In the genomic region with DNA sequence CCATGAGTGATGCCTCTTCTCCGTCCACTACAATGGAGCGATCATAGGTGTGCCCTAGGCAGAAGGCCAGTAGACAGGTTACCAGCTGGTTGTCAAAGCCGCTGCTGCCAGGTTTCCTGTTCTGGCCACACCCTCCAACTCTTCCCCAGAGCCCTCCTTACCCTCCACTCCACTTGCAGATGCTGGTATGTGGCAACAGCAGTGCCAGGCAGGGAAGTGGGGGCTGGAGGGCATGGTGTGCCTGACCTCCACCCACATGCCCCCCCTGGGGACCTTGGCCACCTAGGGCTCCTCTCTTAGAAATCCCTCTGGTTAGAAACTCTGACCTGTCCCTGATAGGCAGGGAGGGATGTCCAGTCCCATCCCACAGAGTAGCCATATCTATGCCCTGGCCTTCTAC, we compare ENCODE assay signal across 1 cellular context.
A peak's percentile ranks its signal among the peaks of the same experiment; 100 is the strongest.
TF ChIP-seq lines count a peak whose summit lies in the region.

No MANE protein-coding gene starts in this region.

TF ChIP-seq in HepG2, 621 proteins besides CTCF, POLR2A, EP300 and RAD21:
- TF ChIP-seq, protein P1, sequence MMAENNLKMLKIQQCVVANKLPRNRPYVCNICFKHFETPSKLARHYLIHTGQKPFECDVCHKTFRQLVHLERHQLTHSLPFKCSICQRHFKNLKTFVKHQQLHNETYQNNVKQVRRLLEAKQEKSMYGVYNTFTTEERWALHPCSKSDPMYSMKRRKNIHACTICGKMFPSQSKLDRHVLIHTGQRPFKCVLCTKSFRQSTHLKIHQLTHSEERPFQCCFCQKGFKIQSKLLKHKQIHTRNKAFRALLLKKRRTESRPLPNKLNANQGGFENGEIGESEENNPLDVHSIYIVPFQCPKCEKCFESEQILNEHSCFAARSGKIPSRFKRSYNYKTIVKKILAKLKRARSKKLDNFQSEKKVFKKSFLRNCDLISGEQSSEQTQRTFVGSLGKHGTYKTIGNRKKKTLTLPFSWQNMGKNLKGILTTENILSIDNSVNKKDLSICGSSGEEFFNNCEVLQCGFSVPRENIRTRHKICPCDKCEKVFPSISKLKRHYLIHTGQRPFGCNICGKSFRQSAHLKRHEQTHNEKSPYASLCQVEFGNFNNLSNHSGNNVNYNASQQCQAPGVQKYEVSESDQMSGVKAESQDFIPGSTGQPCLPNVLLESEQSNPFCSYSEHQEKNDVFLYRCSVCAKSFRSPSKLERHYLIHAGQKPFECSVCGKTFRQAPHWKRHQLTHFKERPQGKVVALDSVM (CRISPR knock-in tag; IDR thresholded peaks at IDR 0.05): no peak
- TF ChIP-seq SMC3 (IDR thresholded peaks at IDR 0.05; ENCODE audit: low read length): no peak
- no peak for TF ChIP-seq NR3C1 (CRISPR knock-in tag; IDR thresholded peaks at IDR 0.05)
- TF ChIP-seq, protein P2, sequence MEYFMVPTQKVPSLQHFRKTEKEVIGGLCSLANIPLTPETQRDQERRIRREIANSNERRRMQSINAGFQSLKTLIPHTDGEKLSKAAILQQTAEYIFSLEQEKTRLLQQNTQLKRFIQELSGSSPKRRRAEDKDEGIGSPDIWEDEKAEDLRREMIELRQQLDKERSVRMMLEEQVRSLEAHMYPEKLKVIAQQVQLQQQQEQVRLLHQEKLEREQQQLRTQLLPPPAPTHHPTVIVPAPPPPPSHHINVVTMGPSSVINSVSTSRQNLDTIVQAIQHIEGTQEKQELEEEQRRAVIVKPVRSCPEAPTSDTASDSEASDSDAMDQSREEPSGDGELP (IDR thresholded peaks at IDR 0.05; ENCODE audit: borderline replicate concordance, low read depth): peak; percentile 33; the same call in 1 of the 2 replicates
